Comparison of ENCODE assay signal across 2 cellular contexts in the genomic region with DNA sequence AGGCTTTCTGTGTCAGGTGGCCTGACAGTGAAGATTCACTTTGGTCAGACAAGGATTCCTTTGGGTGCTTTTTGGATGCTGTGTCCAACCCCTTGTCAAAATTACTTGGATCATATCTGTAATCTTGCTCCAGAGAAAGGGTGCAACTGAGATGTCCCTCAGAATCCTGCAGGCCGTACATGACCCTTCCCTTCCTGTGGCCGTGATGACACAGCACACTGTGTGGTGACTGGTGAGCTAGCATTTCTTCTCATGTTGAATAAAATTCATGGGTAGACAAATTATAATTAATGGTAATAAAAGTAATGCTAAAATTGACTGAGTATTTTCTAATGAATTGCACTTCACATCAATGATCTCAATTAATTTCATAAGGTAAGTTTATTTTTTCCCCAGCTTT.
TF ChIP-seq lines count a peak whose summit lies in the region.

No MANE protein-coding gene starts in this region.

TF ChIP-seq in IMR-90, 13 proteins besides CTCF, POLR2A, EP300 and RAD21:
- TF ChIP-seq BHLHE40 (IDR thresholded peaks at IDR 0.05; ENCODE audit: low read depth, low read length) = no peak
- TF ChIP-seq RCOR1 (IDR thresholded peaks at IDR 0.05; ENCODE audit: insufficient replicate concordance, low read length) = no peak
- TF ChIP-seq MAFK (IDR thresholded peaks at IDR 0.05; ENCODE audit: low read depth, low read length) = no peak
- no peak for TF ChIP-seq SMC3 (IDR thresholded peaks at IDR 0.05; ENCODE audit: low read depth, low read length)
- TF ChIP-seq RFX5 (IDR thresholded peaks at IDR 0.05; ENCODE audit: low read depth, low read length) = no peak
- TF ChIP-seq MAZ (IDR thresholded peaks at IDR 0.05; ENCODE audit: borderline replicate concordance, low read depth, low read length) = no peak
- no peak for TF ChIP-seq USF2 (IDR thresholded peaks at IDR 0.05; ENCODE audit: low read depth, low read length)
- TF ChIP-seq CEBPB (IDR thresholded peaks at IDR 0.05; ENCODE audit: low read depth, low read length) = no peak
- TF ChIP-seq, protein P1, sequence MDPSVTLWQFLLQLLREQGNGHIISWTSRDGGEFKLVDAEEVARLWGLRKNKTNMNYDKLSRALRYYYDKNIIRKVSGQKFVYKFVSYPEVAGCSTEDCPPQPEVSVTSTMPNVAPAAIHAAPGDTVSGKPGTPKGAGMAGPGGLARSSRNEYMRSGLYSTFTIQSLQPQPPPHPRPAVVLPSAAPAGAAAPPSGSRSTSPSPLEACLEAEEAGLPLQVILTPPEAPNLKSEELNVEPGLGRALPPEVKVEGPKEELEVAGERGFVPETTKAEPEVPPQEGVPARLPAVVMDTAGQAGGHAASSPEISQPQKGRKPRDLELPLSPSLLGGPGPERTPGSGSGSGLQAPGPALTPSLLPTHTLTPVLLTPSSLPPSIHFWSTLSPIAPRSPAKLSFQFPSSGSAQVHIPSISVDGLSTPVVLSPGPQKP (IDR thresholded peaks at IDR 0.05; ENCODE audit: borderline replicate concordance, low read depth, low read length) = no peak
- TF ChIP-seq CHD1 (IDR thresholded peaks at IDR 0.05; ENCODE audit: low read depth, low read length) = no peak

TF ChIP-seq in K562, 482 proteins besides CTCF, POLR2A, EP300 and RAD21:
- TF ChIP-seq C11orf30 (IDR thresholded peaks at IDR 0.05; ENCODE audit: low read depth) (peak; percentile 58; the same call in 1 of the 2 replicates), TEAD2 (tag; IDR thresholded peaks at IDR 0.05) (no peak), MAFG (tag; conservative IDR thresholded peaks at IDR 0.05) (peak; percentile 70), MAFK (IDR thresholded peaks at IDR 0.05; ENCODE audit: low read length) (peak; percentile 35; the same call in 1 of the 2 replicates), ETV5 (CRISPR knock-in tag; IDR thresholded peaks at IDR 0.05; ENCODE audit: low read depth) (no peak), BRF2 (IDR thresholded peaks at IDR 0.05; ENCODE audit: borderline replicate concordance, insufficient read depth, insufficient read length) (no peak), RBM17 (IDR thresholded peaks at IDR 0.05; ENCODE audit: borderline replicate concordance, low read depth, low read length) (no peak), ZNF224 (CRISPR knock-in tag; IDR thresholded peaks at IDR 0.05) (no peak), TOE1 (IDR thresholded peaks at IDR 0.05; ENCODE audit: borderline replicate concordance) (no peak), TOE1 (CRISPR knock-in tag; IDR thresholded peaks at IDR 0.05; ENCODE audit: borderline replicate concordance, low read depth) (no peak), ZBTB8A (IDR thresholded peaks at IDR 0.05; ENCODE audit: partially characterized antibody) (no peak), ZNF316 (IDR thresholded peaks at IDR 0.05) (peak; percentile 74), NFE2 (IDR thresholded peaks at IDR 0.05; ENCODE audit: low read depth) (peak; percentile 66; the same call in 1 of the 2 replicates), ATF1 (CRISPR knock-in tag; IDR thresholded peaks at IDR 0.05) (no peak), ATF1 (tag; IDR thresholded peaks at IDR 0.05) (no peak), KAT2B (IDR thresholded peaks at IDR 0.05; ENCODE audit: low read depth, low read length) (no peak), FOXJ2 (tag; IDR thresholded peaks at IDR 0.05) (no peak), ZNF24 (IDR thresholded peaks at IDR 0.05) (peak; percentile 9; the same call in 1 of the 2 replicates), STAT6 (CRISPR knock-in tag; IDR thresholded peaks at IDR 0.05) (no peak)
- TF ChIP-seq, protein P2, sequence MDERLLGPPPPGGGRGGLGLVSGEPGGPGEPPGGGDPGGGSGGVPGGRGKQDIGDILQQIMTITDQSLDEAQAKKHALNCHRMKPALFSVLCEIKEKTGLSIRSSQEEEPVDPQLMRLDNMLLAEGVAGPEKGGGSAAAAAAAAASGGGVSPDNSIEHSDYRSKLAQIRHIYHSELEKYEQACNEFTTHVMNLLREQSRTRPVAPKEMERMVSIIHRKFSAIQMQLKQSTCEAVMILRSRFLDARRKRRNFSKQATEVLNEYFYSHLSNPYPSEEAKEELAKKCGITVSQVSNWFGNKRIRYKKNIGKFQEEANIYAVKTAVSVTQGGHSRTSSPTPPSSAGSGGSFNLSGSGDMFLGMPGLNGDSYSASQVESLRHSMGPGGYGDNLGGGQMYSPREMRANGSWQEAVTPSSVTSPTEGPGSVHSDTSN (CRISPR knock-in tag; IDR thresholded peaks at IDR 0.05; ENCODE audit: low read depth) = no peak
- TF ChIP-seq, protein P2 (tag; conservative IDR thresholded peaks at IDR 0.05; ENCODE audit: low read depth) = no peak
